Comparison of ENCODE assay signal across 8 cellular contexts in genomic region chr12:92108651-92109050, GRCh38. TPM values are rescaled to one million over a fixed set of nuclear protein-coding genes. Genes with fewer than 3 reads are reported as not detected.
DNase-seq lines count a peak whose midpoint lies in the region; ATAC-seq, FAIRE-seq and TF ChIP-seq lines count a peak whose summit lies in the region.

No MANE protein-coding gene starts in this region.

- H3K27ac ChIP-seq in A673 (ENCODE audit: low read depth, low read length, poor library complexity, severe bottlenecking) (no peak overlapping the region), H9 (ENCODE audit: insufficient read length, low read depth, low read length) (no peak overlapping the region), SK-N-SH (ENCODE audit: low read depth in 2 of 2, low read length in 1 of 2) (peak overlapping the region; percentile 35 to 99; a peak in 3 of 4 replicates), iPS-20b (ENCODE audit: low read length) (no peak overlapping the region)
- no peak overlapping the region for H3K27ac ChIP-seq in CD8-positive, alpha-beta memory T cell (ENCODE audit: low read depth, low read length)

- no peak overlapping the region for H2BK15ac ChIP-seq in H9 (ENCODE audit: low read depth, low read length)

- H3K4me3 ChIP-seq in A673 (ENCODE audit: low read depth, low read length, poor library complexity, severe bottlenecking) (no peak overlapping the region), SK-N-SH (ENCODE audit: low read depth in 2 of 2, low read length in 1 of 2) (no peak overlapping the region), iPS-20b (ENCODE audit: low read length) (no peak overlapping the region)
- no peak overlapping the region for H3K4me3 ChIP-seq in CD8-positive, alpha-beta memory T cell (ENCODE audit: low read length)

- no peak overlapping the region for H3K18ac ChIP-seq in H9 (ENCODE audit: insufficient read length, low read depth, low read length)

- H3K4me1 ChIP-seq in A673 (ENCODE audit: insufficient read depth, low read length, poor library complexity, severe bottlenecking), result peaks cover 37% of the 10 kb centered on the region
- H3K4me1 ChIP-seq in H9 (ENCODE audit: insufficient read depth, low read length), result peaks cover 7% of the 10 kb centered on the region; the same call in 1 of the 2 replicates
- peaks cover 27 to 41% of the 10 kb centered on the region in 2 experiments; a peak in 3 of 4 replicates for H3K4me1 ChIP-seq in SK-N-SH (ENCODE audit: control insufficient read depth in 1 of 2, insufficient read depth in 2 of 2, low read depth in 1 of 2, low read length in 1 of 2)
- H3K4me1 ChIP-seq in iPS-20b (ENCODE audit: insufficient read depth, low read length), result peaks cover 45% of the 10 kb centered on the region; the same call in 1 of the 2 replicates
- peaks cover 63% of the 10 kb centered on the region for H3K4me1 ChIP-seq in CD8-positive, alpha-beta memory T cell (ENCODE audit: insufficient read depth, low read length)

- no CpG with 5 or more reads among the region's 3 CpGs for WGBS in H9 (ENCODE audit: extremely low coverage, insufficient read length, low lambda C conversion rate)
- WGBS in SK-N-SH (ENCODE audit: low lambda C conversion rate), result 62% methylated on average over 3 of the region's 3 CpGs

- H3K9me3 ChIP-seq in A673 (ENCODE audit: low read depth, low read length, poor library complexity, severe bottlenecking) (no peaks in the 10 kb centered on the region), H9 (ENCODE audit: control insufficient read depth, low read depth, low read length) (no peaks in the 10 kb centered on the region), SK-N-SH (no peaks in the 10 kb centered on the region), iPS-20b (ENCODE audit: insufficient read depth, low read depth, low read length) (no peaks in the 10 kb centered on the region)
- H3K9me3 ChIP-seq in CD8-positive, alpha-beta memory T cell (ENCODE audit: low read length), result no peaks in the 10 kb centered on the region

- H3K14ac ChIP-seq in H9 (ENCODE audit: insufficient read depth, low read length), result no peak overlapping the region

- TF ChIP-seq RAD21 in SK-N-SH (IDR thresholded peaks at IDR 0.05; ENCODE audit: low read length), result no peak

- no peak overlapping the region for H2AK5ac ChIP-seq in H9 (ENCODE audit: insufficient read length, low read length)

- DNase-seq in A673 (ENCODE audit: low spot score) (peak; percentile 79), H9 (no peak), SK-N-SH (peak; percentile 20), urothelium cell line (ENCODE audit: low spot score) (no peak)
- no peak for DNase-seq in CD8-positive, alpha-beta memory T cell

- H2BK5ac ChIP-seq in H9 (ENCODE audit: insufficient read length, low read length), result no peak overlapping the region

- no peaks in the 10 kb centered on the region for H3K9me2 ChIP-seq in SK-N-SH

- no peak overlapping the region for H2BK20ac ChIP-seq in H9 (ENCODE audit: low read depth, low read length, poor library complexity, severe bottlenecking)

- H4K91ac ChIP-seq in H9 (ENCODE audit: insufficient read length, low read depth, low read length), result no peak overlapping the region

- no peaks in the 10 kb centered on the region for H3K23me2 ChIP-seq in H9 (ENCODE audit: insufficient read length, low read depth, low read length, poor library complexity, severe bottlenecking)

- H3K56ac ChIP-seq in H9 (ENCODE audit: insufficient read length, low read depth, low read length), result no peak overlapping the region

- no peaks in the 10 kb centered on the region for H3K79me1 ChIP-seq in H9 (ENCODE audit: insufficient read depth, low read depth, low read length, poor library complexity, severe bottlenecking)

- intact Hi-C loops in A673 (cut with micrococcal nuclease; ENCODE audit: unreplicated experiment), result no loop called here

- no peak overlapping the region for H4K8ac ChIP-seq in H9 (replicated peaks; ENCODE audit: insufficient read length, low read depth, low read length)

- no peak overlapping the region for H3K9ac ChIP-seq in H9 (ENCODE audit: extremely low read depth, insufficient read length, low read length)
- H3K9ac ChIP-seq in SK-N-SH, result peak overlapping the region; percentile 10; the same call in 1 of the 2 replicates
- 0 out of 2 replicates have a peak overlapping the region, but pooled peaks have one; percentile 17 for H3K9ac ChIP-seq in iPS-20b (ENCODE audit: low read depth, low read length)

- TF ChIP-seq CTCF in A673 (conservative IDR thresholded peaks at IDR 0.05; ENCODE audit: low read depth, low read length) (no peak), H9 (conservative IDR thresholded peaks at IDR 0.05) (no peak), SK-N-SH (IDR thresholded peaks at IDR 0.05) (no peak)

- H2AFZ ChIP-seq in H9 (ENCODE audit: low read length), result no peak overlapping the region
- H2AFZ ChIP-seq in SK-N-SH (ENCODE audit: low read depth), result peak overlapping the region; percentile 43; the same call in 1 of the 2 replicates

- H3K27me3 Mint-ChIP-seq in H9 (ENCODE audit: low read depth), result no peaks in the 10 kb centered on the region
- H3K27me3 Mint-ChIP-seq in CD8-positive, alpha-beta memory T cell, result no peaks in the 10 kb centered on the region

- H3T11ph ChIP-seq in H9 (ENCODE audit: low read length), result no peak overlapping the region

- no peak overlapping the region for H3K4ac ChIP-seq in H9 (ENCODE audit: low read depth, low read length)

- POLR2A ChIA-PET in A673 (lab: Charles Lee; ENCODE audit: low non-redundant PET) (no interaction called here), SK-N-SH (lab: Yijun Ruan, JAX) (interaction anchor here (2.5 kb wide), 1 partner anchor 37 kb away, joined by 22 read pairs; the partner anchor contains the start of gene BTG1)
- POLR2A ChIA-PET in CD8-positive, alpha-beta memory T cell (lab: Charles Lee), result no interaction called here

- H2BK12ac ChIP-seq in H9 (ENCODE audit: insufficient read length, low read depth, low read length), result no peak overlapping the region

- H3K9me3 Mint-ChIP-seq in H9, result no peaks in the 10 kb centered on the region; a peak in 1 of 5 replicates
- H3K9me3 Mint-ChIP-seq in CD8-positive, alpha-beta memory T cell, result no peaks in the 10 kb centered on the region

- FAIRE-seq in urothelium cell line (lab: Jason Lieb, UNC), result no peak

- H4K5ac ChIP-seq in H9 (ENCODE audit: insufficient read length, low read depth, low read length), result no peak overlapping the region

- no peaks in the 10 kb centered on the region for H3F3A ChIP-seq in SK-N-SH (replicated peaks; ENCODE audit: insufficient read depth)

- H3K36me3 Mint-ChIP-seq in H9 (ENCODE audit: insufficient read depth in 1 of 3, low read depth in 3 of 3), result no peaks in the 10 kb centered on the region
- peaks cover 4 to 15% (median 12%) of the 10 kb centered on the region in 3 donors for H3K36me3 Mint-ChIP-seq in CD8-positive, alpha-beta memory T cell

- H4K20me1 ChIP-seq in H9 (ENCODE audit: control insufficient read depth, insufficient read depth, insufficient read length) (no peaks in the 10 kb centered on the region), SK-N-SH (ENCODE audit: insufficient read depth) (no peaks in the 10 kb centered on the region)

- peaks cover 52 to 54% of the 10 kb centered on the region in 2 experiments for H3K4me1 Mint-ChIP-seq in H9
- peaks cover 39 to 81% (median 74%) of the 10 kb centered on the region in 3 donors for H3K4me1 Mint-ChIP-seq in CD8-positive, alpha-beta memory T cell

- no peak overlapping the region for H2BK120ac ChIP-seq in H9 (ENCODE audit: low read depth, low read length, poor library complexity, severe bottlenecking)

- TF ChIP-seq EP300 in SK-N-SH (IDR thresholded peaks at IDR 0.05; ENCODE audit: borderline replicate concordance in 1 of 2, low read depth in 1 of 2, low read length in 1 of 2), result no peak

- H3K36me3 ChIP-seq in A673 (ENCODE audit: insufficient read depth, low read length, poor library complexity, severe bottlenecking), result no peaks in the 10 kb centered on the region
- no peaks in the 10 kb centered on the region for H3K36me3 ChIP-seq in SK-N-SH (replicated peaks in 1 of 2; ENCODE audit: control insufficient read depth in 1 of 2, insufficient read depth in 2 of 2, low read length in 1 of 2)
- no peaks in the 10 kb centered on the region for H3K36me3 ChIP-seq in iPS-20b (ENCODE audit: insufficient read depth, low read depth, low read length)
- no peaks in the 10 kb centered on the region for H3K36me3 ChIP-seq in CD8-positive, alpha-beta memory T cell (ENCODE audit: insufficient read depth, low read length)

- H3K79me2 ChIP-seq in H9 (ENCODE audit: insufficient read depth, low read length) (no peaks in the 10 kb centered on the region), SK-N-SH (ENCODE audit: insufficient read depth) (peaks cover 11% of the 10 kb centered on the region)

- peak overlapping the region in 2 of 3 experiments; percentile 43 to 63; a peak in 5 of 7 replicates for H3K27ac Mint-ChIP-seq in H9
- H3K27ac Mint-ChIP-seq in CD8-positive, alpha-beta memory T cell, result no peak overlapping the region

- peak overlapping the region in 1 of 2 experiments; percentile 12; a peak in 2 of 5 replicates for H3K4me3 Mint-ChIP-seq in H9
- H3K4me3 Mint-ChIP-seq in CD8-positive, alpha-beta memory T cell, result no peak overlapping the region

- CTCF ChIA-PET in A673 (lab: Charles Lee), result no interaction called here
- CTCF ChIA-PET in SK-N-SH (lab: Yijun Ruan, JAX), result interaction anchor here (1.0 to 1.8 kb wide), 3 partner anchors 36 to 727 kb away, joined by 3 to 7 read pairs (median 5); no protein-coding TSS in a partner anchor
- CTCF ChIA-PET in CD8-positive, alpha-beta memory T cell (lab: Charles Lee), result no interaction called here

- no peak overlapping the region for H3K23ac ChIP-seq in H9 (ENCODE audit: insufficient read length, low read depth, low read length)

- H3K27me3 ChIP-seq in A673 (replicated peaks; ENCODE audit: insufficient read depth, low read depth, low read length, poor library complexity), result no peaks in the 10 kb centered on the region
- H3K27me3 ChIP-seq in H9 (ENCODE audit: insufficient read depth, low read length), result no peaks in the 10 kb centered on the region
- H3K27me3 ChIP-seq in SK-N-SH (ENCODE audit: insufficient read depth), result no peaks in the 10 kb centered on the region
- no peaks in the 10 kb centered on the region for H3K27me3 ChIP-seq in iPS-20b (ENCODE audit: insufficient read depth, low read length)
- no peaks in the 10 kb centered on the region for H3K27me3 ChIP-seq in CD8-positive, alpha-beta memory T cell (ENCODE audit: insufficient read depth, low read length, poor library complexity, severe bottlenecking)

- ATAC-seq in HG03378 (IDR thresholded peaks at IDR 0.05; ENCODE audit: unreplicated experiment) (no peak), HG02623 (IDR thresholded peaks at IDR 0.05; ENCODE audit: unreplicated experiment) (no peak)

- H3K4me2 ChIP-seq in H9 (ENCODE audit: insufficient read depth, insufficient read length, low read length), result no peak overlapping the region
- H3K4me2 ChIP-seq in SK-N-SH, result peak overlapping the region; percentile 46

- BruUV-seq in A673 (replicated peaks; lab: Mats Ljungman, UMichigan), result no TSS peak

TF ChIP-seq in SK-N-SH, 30 proteins besides CTCF, POLR2A, EP300 and RAD21:
- TF ChIP-seq SIN3A (IDR thresholded peaks at IDR 0.05; ENCODE audit: borderline replicate concordance, low read depth, low read length), result no peak

RNA-seq across cellular contexts. Expression of gene BTG1, which starts 37.0 kb away (rescaled TPM):
- 18.0 and 23.2 TPM in 2 replicates for total RNA-seq in A673 (2021)
- total RNA-seq in H9 (2021), result 32.0 and 32.7 TPM in 2 replicates
- 16.2 and 28.3 TPM in 2 replicates for polyA plus RNA-seq in SK-N-SH (2012; rRNA removed)
- polyA plus RNA-seq in SK-N-SH (2012; cell fraction: cytosol; rRNA removed), result 19.6 and 23.8 TPM in 2 replicates
- 15.1 and 15.2 TPM in 2 replicates for polyA plus RNA-seq in SK-N-SH (2012; cell fraction: nucleus; rRNA removed)
- total RNA-seq in CD8-positive, alpha-beta memory T cell, result 100 to 1,000 TPM in 1 of 2 experiments, 10 to 100 TPM in 1; 98.3 to 103 TPM
- polyA plus RNA-seq in CD8-positive, alpha-beta memory T cell, result 748 TPM

Comparison
In these comparisons a context has a peak if more than half of its experiments do, and no peak if none do; other contexts are left out.
1. DNase-seq: peak in A673 (single experiment) and SK-N-SH (single experiment); none in H9 (single experiment), urothelium cell line (single experiment) and CD8-positive, alpha-beta memory T cell (0 of 5).
2. H3K27ac ChIP-seq: peak in SK-N-SH (2 of 2); none in A673 (single experiment), H9 (single experiment), iPS-20b (single experiment) and CD8-positive, alpha-beta memory T cell (single experiment).
3. H3K27ac Mint-ChIP-seq: peak in H9 (2 of 3); none in CD8-positive, alpha-beta memory T cell (0 of 8).